ENCODE assay signal across 1 cellular context in the genomic region with DNA sequence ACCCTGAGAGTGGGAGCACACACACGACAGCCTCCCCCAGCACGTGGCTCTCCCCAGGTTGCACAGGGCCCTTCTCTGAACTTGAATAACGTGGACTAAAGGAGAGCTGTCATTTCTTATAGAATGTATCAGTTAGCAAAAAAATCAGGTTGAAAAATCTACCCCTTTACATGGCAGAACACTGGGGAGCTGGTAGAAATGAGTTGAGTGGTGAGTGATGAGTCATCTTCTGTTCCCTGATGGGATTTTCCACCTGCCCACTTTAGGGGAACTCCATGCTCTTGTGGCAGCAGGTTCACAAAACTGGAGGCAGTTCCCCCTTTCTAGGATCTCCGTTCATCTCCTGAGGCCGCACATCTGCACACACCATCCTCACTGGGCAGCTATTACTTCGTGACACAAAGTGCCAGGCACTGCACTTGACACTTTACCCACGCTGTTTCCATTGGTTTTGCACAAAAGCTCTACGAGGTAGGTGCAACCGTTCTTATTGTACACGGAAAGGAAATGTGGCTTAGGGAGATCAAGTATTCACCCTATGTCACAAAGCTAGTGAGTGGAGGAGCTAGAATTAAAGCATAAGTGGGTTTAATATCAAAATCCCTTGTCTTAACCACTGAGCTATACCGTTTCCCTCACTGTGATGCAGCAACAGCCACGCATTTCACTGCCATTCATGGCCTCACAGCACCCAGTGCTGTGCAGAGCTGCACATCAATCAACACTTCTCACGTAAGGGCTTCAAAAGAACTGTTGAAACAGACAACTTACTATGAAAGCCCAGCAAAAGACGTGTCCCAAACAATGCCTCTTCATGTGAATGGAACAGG.
A peak's percentile ranks its signal among the peaks of the same experiment; 100 is the strongest.
TF ChIP-seq lines count a peak whose summit lies in the region.

No MANE protein-coding gene starts in this region.

TF ChIP-seq in HEK293, 187 proteins besides CTCF, POLR2A, EP300 and RAD21 (continued from another document):
- TF ChIP-seq, protein P1, sequence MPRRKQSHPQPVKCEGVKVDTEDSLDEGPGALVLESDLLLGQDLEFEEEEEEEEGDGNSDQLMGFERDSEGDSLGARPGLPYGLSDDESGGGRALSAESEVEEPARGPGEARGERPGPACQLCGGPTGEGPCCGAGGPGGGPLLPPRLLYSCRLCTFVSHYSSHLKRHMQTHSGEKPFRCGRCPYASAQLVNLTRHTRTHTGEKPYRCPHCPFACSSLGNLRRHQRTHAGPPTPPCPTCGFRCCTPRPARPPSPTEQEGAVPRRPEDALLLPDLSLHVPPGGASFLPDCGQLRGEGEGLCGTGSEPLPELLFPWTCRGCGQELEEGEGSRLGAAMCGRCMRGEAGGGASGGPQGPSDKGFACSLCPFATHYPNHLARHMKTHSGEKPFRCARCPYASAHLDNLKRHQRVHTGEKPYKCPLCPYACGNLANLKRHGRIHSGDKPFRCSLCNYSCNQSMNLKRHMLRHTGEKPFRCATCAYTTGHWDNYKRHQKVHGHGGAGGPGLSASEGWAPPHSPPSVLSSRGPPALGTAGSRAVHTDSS (tag by site-specific recombination; IDR thresholded peaks at IDR 0.05), result no peak
- TF ChIP-seq, protein P2, sequence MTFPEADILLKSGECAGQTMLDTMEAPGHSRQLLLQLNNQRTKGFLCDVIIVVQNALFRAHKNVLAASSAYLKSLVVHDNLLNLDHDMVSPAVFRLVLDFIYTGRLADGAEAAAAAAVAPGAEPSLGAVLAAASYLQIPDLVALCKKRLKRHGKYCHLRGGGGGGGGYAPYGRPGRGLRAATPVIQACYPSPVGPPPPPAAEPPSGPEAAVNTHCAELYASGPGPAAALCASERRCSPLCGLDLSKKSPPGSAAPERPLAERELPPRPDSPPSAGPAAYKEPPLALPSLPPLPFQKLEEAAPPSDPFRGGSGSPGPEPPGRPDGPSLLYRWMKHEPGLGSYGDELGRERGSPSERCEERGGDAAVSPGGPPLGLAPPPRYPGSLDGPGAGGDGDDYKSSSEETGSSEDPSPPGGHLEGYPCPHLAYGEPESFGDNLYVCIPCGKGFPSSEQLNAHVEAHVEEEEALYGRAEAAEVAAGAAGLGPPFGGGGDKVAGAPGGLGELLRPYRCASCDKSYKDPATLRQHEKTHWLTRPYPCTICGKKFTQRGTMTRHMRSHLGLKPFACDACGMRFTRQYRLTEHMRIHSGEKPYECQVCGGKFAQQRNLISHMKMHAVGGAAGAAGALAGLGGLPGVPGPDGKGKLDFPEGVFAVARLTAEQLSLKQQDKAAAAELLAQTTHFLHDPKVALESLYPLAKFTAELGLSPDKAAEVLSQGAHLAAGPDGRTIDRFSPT (tag by site-specific recombination; IDR thresholded peaks at IDR 0.05), result no peak
- no peak for TF ChIP-seq ZSCAN23 (tag by site-specific recombination; IDR thresholded peaks at IDR 0.05)
- TF ChIP-seq, protein P3, sequence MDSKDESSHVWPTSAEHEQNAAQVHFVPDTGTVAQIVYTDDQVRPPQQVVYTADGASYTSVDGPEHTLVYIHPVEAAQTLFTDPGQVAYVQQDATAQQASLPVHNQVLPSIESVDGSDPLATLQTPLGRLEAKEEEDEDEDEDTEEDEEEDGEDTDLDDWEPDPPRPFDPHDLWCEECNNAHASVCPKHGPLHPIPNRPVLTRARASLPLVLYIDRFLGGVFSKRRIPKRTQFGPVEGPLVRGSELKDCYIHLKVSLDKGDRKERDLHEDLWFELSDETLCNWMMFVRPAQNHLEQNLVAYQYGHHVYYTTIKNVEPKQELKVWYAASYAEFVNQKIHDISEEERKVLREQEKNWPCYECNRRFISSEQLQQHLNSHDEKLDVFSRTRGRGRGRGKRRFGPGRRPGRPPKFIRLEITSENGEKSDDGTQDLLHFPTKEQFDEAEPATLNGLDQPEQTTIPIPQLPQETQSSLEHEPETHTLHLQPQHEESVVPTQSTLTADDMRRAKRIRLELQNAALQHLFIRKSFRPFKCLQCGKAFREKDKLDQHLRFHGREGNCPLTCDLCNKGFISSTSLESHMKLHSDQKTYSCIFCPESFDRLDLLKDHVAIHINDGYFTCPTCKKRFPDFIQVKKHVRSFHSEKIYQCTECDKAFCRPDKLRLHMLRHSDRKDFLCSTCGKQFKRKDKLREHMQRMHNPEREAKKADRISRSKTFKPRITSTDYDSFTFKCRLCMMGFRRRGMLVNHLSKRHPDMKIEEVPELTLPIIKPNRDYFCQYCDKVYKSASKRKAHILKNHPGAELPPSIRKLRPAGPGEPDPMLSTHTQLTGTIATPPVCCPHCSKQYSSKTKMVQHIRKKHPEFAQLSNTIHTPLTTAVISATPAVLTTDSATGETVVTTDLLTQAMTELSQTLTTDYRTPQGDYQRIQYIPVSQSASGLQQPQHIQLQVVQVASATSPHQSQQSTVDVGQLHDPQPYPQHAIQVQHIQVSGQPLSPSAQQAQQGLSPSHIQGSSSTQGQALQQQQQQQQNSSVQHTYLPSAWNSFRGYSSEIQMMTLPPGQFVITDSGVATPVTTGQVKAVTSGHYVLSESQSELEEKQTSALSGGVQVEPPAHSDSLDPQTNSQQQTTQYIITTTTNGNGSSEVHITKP (tag by site-specific recombination; IDR thresholded peaks at IDR 0.05), result peak; percentile 95
- no peak for TF ChIP-seq ZBTB48 (tag by site-specific recombination; IDR thresholded peaks at IDR 0.05)
